In genomic region chr9:18821794-18822193, GRCh38 we compare ENCODE assay signal across 16 cellular contexts.
DNase-seq lines count a peak whose midpoint lies in the region; ATAC-seq and TF ChIP-seq lines count a peak whose summit lies in the region.
"Had no signal": no experiment of that assay in that cellular context is flagged by ENCODE, and none has a peak within 500 bp of the region (broad histone marks: within the 10 kb centered on the region; RNA-seq: fewer than 3 reads in every experiment).

No MANE protein-coding gene starts in this region.

- TF ChIP-seq POLR2A in HCT116 (IDR thresholded peaks at IDR 0.05; ENCODE audit: borderline replicate concordance, extremely low read depth, insufficient read depth, insufficient read length) = no peak

- intact Hi-C loops in HCT116 (cut with micrococcal nuclease) = loop anchor here (10.0 kb wide), 1 partner anchor 1297 kb away; no protein-coding TSS in a partner anchor

- RAD21 ChIA-PET in HCT116 (lab: Charles Lee; ENCODE audit: low non-redundant PET in 1 of 2, low total read pairs in 2 of 2, uncharacterized antibody in 2 of 2, unreplicated experiment in 2 of 2) = no interaction called here

- no peaks in the 10 kb centered on the region for H4K20me1 ChIP-seq in HCT116 (ENCODE audit: insufficient read depth)

- BruUV-seq in HCT116 (replicated peaks; lab: Mats Ljungman, UMichigan) = no TSS peak

- H3K36me3 ChIP-seq in HCT116 (ENCODE audit: control insufficient read depth in 1 of 2, insufficient read depth in 2 of 2, low read length in 2 of 2) = no peaks in the 10 kb centered on the region
- H3K36me3 ChIP-seq in MG63 = peaks cover 72% of the 10 kb centered on the region
- H3K36me3 ChIP-seq: gastrocnemius medialis, pancreas had no signal

- H3K9me2 ChIP-seq in HCT116 (ENCODE audit: insufficient read depth) = no peaks in the 10 kb centered on the region

- CTCF ChIA-PET in HCT116 (lab: Charles Lee) = no interaction called here

- TF ChIP-seq RAD21 in HCT116 (IDR thresholded peaks at IDR 0.05; ENCODE audit: low read depth) = no peak

- H3K4me3 ChIP-seq in HCT116 (replicated peaks in 1 of 2; ENCODE audit: low read depth in 1 of 2, low read length in 2 of 2) = no peak overlapping the region
- H3K4me3 ChIP-seq in MG63 = no peak overlapping the region
- H3K4me3 ChIP-seq: gastrocnemius medialis, pancreas had no signal

- H2AFZ ChIP-seq in HCT116 (ENCODE audit: low read depth, low read length, poor library complexity, severe bottlenecking) = no peak overlapping the region

- ATAC-seq in HCT116 (no peak), foreskin keratinocyte (peak; percentile 43), HG02610 (IDR thresholded peaks at IDR 0.05; ENCODE audit: unreplicated experiment) (no peak)
- ATAC-seq: gastrocnemius medialis; pancreas; stimulated activated memory B cell treated with anti-CD40 and anti-IgM and Interleukin-4, amounts not matched to agents 10 μg/mL and 1 μg/mL and 100 μg/mL, for 72 hours had no signal

- no peaks in the 10 kb centered on the region for H3K27me3 ChIP-seq in HCT116 (ENCODE audit: insufficient read depth, low read length)
- no peaks in the 10 kb centered on the region for H3K27me3 ChIP-seq in foreskin keratinocyte
- no peaks in the 10 kb centered on the region for H3K27me3 ChIP-seq in MG63
- H3K27me3 ChIP-seq: gastrocnemius medialis, pancreas had no signal

- DNase-seq in A172 (ENCODE audit: low spot score) = peak; percentile 36
- DNase-seq in HCT116 (ENCODE audit: low read depth, low spot score) = no peak
- DNase-seq in NCI-H748 (lab: John Stamatoyannopoulos, UW; ENCODE audit: unreplicated experiment) = peak; percentile 56
- DNase-seq in foreskin keratinocyte = peak in 1 of 2 donors; percentile 18
- DNase-seq in activated CD4-positive, alpha-beta T cell treated with anti-CD3 and anti-CD28 coated beads for 4 hours = no peak
- DNase-seq in T-helper 9 cell = no peak
- no peak for DNase-seq in MG63
- DNase-seq: activated naive CD8-positive, alpha-beta T cell treated with anti-CD3 and anti-CD28 coated beads for 36 hours; AML-193; gastrocnemius medialis; NCI-H1436 treated with DMSO at 0.1 percent for 48 hours; pancreas; RPMI8226; stimulated activated CD4-positive, alpha-beta T cell treated with anti-CD3 and anti-CD28 coated beads, Interleukin-1b, Interleukin-23, amount 100 ng/mL, for 48 hours had no signal

- H3K27ac ChIP-seq in HCT116 (ENCODE audit: low read depth, low read length) (no peak overlapping the region), foreskin keratinocyte (no peak overlapping the region)
- H3K27ac ChIP-seq: gastrocnemius medialis, pancreas had no signal

- H3K9me3 ChIP-seq in HCT116 (ENCODE audit: control insufficient read depth in 1 of 2, insufficient read depth in 1 of 2, low read depth in 1 of 2, low read length in 2 of 2) (no peaks in the 10 kb centered on the region), MG63 (no peaks in the 10 kb centered on the region)
- H3K9me3 ChIP-seq: gastrocnemius medialis, pancreas had no signal

- no peak overlapping the region for H3K4me2 ChIP-seq in HCT116 (ENCODE audit: low read length)

- no peaks in the 10 kb centered on the region for H3K79me2 ChIP-seq in HCT116 (ENCODE audit: insufficient read depth, low read length)

- TF ChIP-seq CTCF in HCT116 (IDR thresholded peaks at IDR 0.05 in 2 of 3, conservative IDR thresholded peaks at IDR 0.05 in 1 of 3; ENCODE audit: borderline replicate concordance in 1 of 3, insufficient read depth in 1 of 3, low read depth in 2 of 3, low read length in 2 of 3) = no peak
- TF ChIP-seq CTCF in foreskin keratinocyte (conservative IDR thresholded peaks at IDR 0.05) = no peak

- H3K9ac ChIP-seq in HCT116 (ENCODE audit: low read length) = no peak overlapping the region

- H3K4me1 ChIP-seq in HCT116 (ENCODE audit: control insufficient read depth in 1 of 2, insufficient read depth in 2 of 2, low read length in 2 of 2) (peaks cover 5 to 9% of the 10 kb centered on the region in 2 experiments; a peak in 3 of 4 replicates), foreskin keratinocyte (no peaks in the 10 kb centered on the region)
- H3K4me1 ChIP-seq: pancreas had no signal

- POLR2A ChIA-PET in HCT116 (lab: Charles Lee) = no interaction called here

TF ChIP-seq in HCT116, 20 proteins besides CTCF, POLR2A, EP300 and RAD21:
- no peak for TF ChIP-seq POLR2AphosphoS5 (IDR thresholded peaks at IDR 0.05; ENCODE audit: low read depth, low read length)
- no peak for TF ChIP-seq FOSL1 (IDR thresholded peaks at IDR 0.05; ENCODE audit: low read depth)
- peak; percentile 55 for TF ChIP-seq TCF7L2 (IDR thresholded peaks at IDR 0.05; ENCODE audit: borderline replicate concordance, extremely low read depth, insufficient read depth, insufficient read length)
- no peak for TF ChIP-seq SIN3A (IDR thresholded peaks at IDR 0.05; ENCODE audit: low read depth)
- no peak for TF ChIP-seq EZH2phosphoT487 (IDR thresholded peaks at IDR 0.05; ENCODE audit: borderline replicate concordance)
- no peak for TF ChIP-seq CBX3 (IDR thresholded peaks at IDR 0.05; ENCODE audit: low read depth)

Comparison
In these comparisons a context has a peak if more than half of its experiments do, and no peak if none do; other contexts are left out.
1. DNase-seq: peak in A172 (single experiment) and NCI-H748 (single experiment); none in HCT116 (single experiment), activated CD4-positive, alpha-beta T cell treated with anti-CD3 and anti-CD28 coated beads for 4 hours (0 of 2), T-helper 9 cell (single experiment) and MG63 (single experiment).